1 cellular context compared by ENCODE assay signal in genomic region chr11:78221396-78222315, GRCh38.
A peak's percentile ranks its signal among the peaks of the same experiment; 100 is the strongest.
TF ChIP-seq lines count a peak whose summit lies in the region.

No MANE protein-coding gene starts in this region.

TF ChIP-seq in K562, 482 proteins besides CTCF, POLR2A, EP300 and RAD21:
- no peak for TF ChIP-seq ERF (CRISPR knock-in tag; IDR thresholded peaks at IDR 0.05)
- peak; percentile 57 for TF ChIP-seq NFIC (IDR thresholded peaks at IDR 0.05)
- no peak for TF ChIP-seq PHF8 (IDR thresholded peaks at IDR 0.05; ENCODE audit: borderline replicate concordance, low read length)
- TF ChIP-seq EGR1 (conservative IDR thresholded peaks at IDR 0.05): peak; percentile 20; the same call in 1 of the 2 replicates
- no peak for TF ChIP-seq DLX4 (CRISPR knock-in tag; IDR thresholded peaks at IDR 0.05)
- TF ChIP-seq NR2C1 (IDR thresholded peaks at IDR 0.05): no peak
- TF ChIP-seq NR2C1 (tag; IDR thresholded peaks at IDR 0.05): no peak
- TF ChIP-seq, protein P1, sequence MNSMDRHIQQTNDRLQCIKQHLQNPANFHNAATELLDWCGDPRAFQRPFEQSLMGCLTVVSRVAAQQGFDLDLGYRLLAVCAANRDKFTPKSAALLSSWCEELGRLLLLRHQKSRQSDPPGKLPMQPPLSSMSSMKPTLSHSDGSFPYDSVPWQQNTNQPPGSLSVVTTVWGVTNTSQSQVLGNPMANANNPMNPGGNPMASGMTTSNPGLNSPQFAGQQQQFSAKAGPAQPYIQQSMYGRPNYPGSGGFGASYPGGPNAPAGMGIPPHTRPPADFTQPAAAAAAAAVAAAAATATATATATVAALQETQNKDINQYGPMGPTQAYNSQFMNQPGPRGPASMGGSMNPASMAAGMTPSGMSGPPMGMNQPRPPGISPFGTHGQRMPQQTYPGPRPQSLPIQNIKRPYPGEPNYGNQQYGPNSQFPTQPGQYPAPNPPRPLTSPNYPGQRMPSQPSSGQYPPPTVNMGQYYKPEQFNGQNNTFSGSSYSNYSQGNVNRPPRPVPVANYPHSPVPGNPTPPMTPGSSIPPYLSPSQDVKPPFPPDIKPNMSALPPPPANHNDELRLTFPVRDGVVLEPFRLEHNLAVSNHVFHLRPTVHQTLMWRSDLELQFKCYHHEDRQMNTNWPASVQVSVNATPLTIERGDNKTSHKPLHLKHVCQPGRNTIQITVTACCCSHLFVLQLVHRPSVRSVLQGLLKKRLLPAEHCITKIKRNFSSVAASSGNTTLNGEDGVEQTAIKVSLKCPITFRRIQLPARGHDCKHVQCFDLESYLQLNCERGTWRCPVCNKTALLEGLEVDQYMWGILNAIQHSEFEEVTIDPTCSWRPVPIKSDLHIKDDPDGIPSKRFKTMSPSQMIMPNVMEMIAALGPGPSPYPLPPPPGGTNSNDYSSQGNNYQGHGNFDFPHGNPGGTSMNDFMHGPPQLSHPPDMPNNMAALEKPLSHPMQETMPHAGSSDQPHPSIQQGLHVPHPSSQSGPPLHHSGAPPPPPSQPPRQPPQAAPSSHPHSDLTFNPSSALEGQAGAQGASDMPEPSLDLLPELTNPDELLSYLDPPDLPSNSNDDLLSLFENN (IDR thresholded peaks at IDR 0.05; ENCODE audit: low read depth in 2 of 2, low read length in 2 of 2): no peak
TF ChIP-seq in K562: peak in this region for 2.
